Comparison of ENCODE assay signal across 1 cellular context in genomic region chr1:244835276-244836134, GRCh38.
TF ChIP-seq lines count a peak whose summit lies in the region.

COX20 (plus strand) TSS chr1:244835658; CDS start chr1:244835715, 57 bp downstream.

TF ChIP-seq in HepG2, 621 proteins besides CTCF, POLR2A, EP300 and RAD21 (continued from another document):
- TF ChIP-seq, protein P1, sequence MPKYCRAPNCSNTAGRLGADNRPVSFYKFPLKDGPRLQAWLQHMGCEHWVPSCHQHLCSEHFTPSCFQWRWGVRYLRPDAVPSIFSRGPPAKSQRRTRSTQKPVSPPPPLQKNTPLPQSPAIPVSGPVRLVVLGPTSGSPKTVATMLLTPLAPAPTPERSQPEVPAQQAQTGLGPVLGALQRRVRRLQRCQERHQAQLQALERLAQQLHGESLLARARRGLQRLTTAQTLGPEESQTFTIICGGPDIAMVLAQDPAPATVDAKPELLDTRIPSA (CRISPR knock-in tag; IDR thresholded peaks at IDR 0.05; ENCODE audit: borderline replicate concordance): no peak
- TF ChIP-seq ZNF530 (CRISPR knock-in tag; IDR thresholded peaks at IDR 0.05; ENCODE audit: low read depth) (no peak), ZNF607 (CRISPR knock-in tag; IDR thresholded peaks at IDR 0.05; ENCODE audit: borderline replicate concordance) (peak; percentile 87), IRF2 (CRISPR knock-in tag; IDR thresholded peaks at IDR 0.05) (peak; percentile 25; the same call in 1 of the 2 replicates), ZNF3 (CRISPR knock-in tag; IDR thresholded peaks at IDR 0.05) (peak; percentile 29; the same call in 1 of the 2 replicates), ZNF768 (CRISPR knock-in tag; IDR thresholded peaks at IDR 0.05) (peak; percentile 13; the same call in 1 of the 2 replicates), MAFK (conservative IDR thresholded peaks at IDR 0.05 in 1 of 2, IDR thresholded peaks at IDR 0.05 in 1 of 2; ENCODE audit: low read length in 2 of 2) (no peak), SP1 (IDR thresholded peaks at IDR 0.05) (no peak), SP1 (CRISPR knock-in tag; IDR thresholded peaks at IDR 0.05) (peak; percentile 65)
TF ChIP-seq in HepG2: peak in this region for 223.
